ENCODE assay signal across 8 cellular contexts in genomic region chr15:59373215-59373614, GRCh38. TPM values are rescaled to one million over a fixed set of nuclear protein-coding genes. Genes with fewer than 3 reads are reported as not detected.
A peak's percentile ranks its signal among the peaks of the same experiment; 100 is the strongest.
DNase-seq lines count a peak whose midpoint lies in the region; ATAC-seq and TF ChIP-seq lines count a peak whose summit lies in the region.

No MANE protein-coding gene starts in this region.

- H3K4me3 ChIP-seq in GM12865 (ENCODE audit: low read depth, low read length) = peak overlapping the region; percentile 62
- peak overlapping the region; percentile 86 for H3K4me3 ChIP-seq in WERI-Rb-1 (ENCODE audit: low read depth, low read length)
- H3K4me3 ChIP-seq in skeletal muscle cell (ENCODE audit: low read depth, low read length) = peak overlapping the region; percentile 96

- peaks cover 2% of the 10 kb centered on the region; the same call in 1 of the 2 replicates for H3K36me3 ChIP-seq in WERI-Rb-1

- TF ChIP-seq POLR2A in erythroblast (IDR thresholded peaks at IDR 0.05; ENCODE audit: low read length) = no peak

- no peaks in the 10 kb centered on the region for H3K9me3 Mint-ChIP-seq in glutamatergic neuron (ENCODE audit: unreplicated experiment)

- TF ChIP-seq CTCF in GM12865 (IDR thresholded peaks at IDR 0.05; ENCODE audit: insufficient read depth, low read depth, low read length, missing control alignments) (no peak), WERI-Rb-1 (IDR thresholded peaks at IDR 0.05; ENCODE audit: low read depth, low read length) (no peak), glutamatergic neuron (IDR thresholded peaks at IDR 0.05; ENCODE audit: partially characterized antibody, unreplicated experiment) (no peak)

- H3K27me3 Mint-ChIP-seq in glutamatergic neuron (ENCODE audit: unreplicated experiment) = peaks cover 11% of the 10 kb centered on the region

- H3K27ac Mint-ChIP-seq in glutamatergic neuron (ENCODE audit: unreplicated experiment) = no peak overlapping the region

- H3K27me3 ChIP-seq in WERI-Rb-1 (ENCODE audit: insufficient read depth, low read depth, severe bottlenecking) = peaks cover 8% of the 10 kb centered on the region

- H3K4me1 Mint-ChIP-seq in glutamatergic neuron (ENCODE audit: low read depth, unreplicated experiment) = peaks cover 4% of the 10 kb centered on the region

- no peaks in the 10 kb centered on the region for H3K36me3 Mint-ChIP-seq in glutamatergic neuron (ENCODE audit: unreplicated experiment)

- H3K4me3 Mint-ChIP-seq in glutamatergic neuron (ENCODE audit: unreplicated experiment) = peak overlapping the region; percentile 97

- no peak for ATAC-seq in HG03045 (IDR thresholded peaks at IDR 0.05; ENCODE audit: unreplicated experiment)
- ATAC-seq in HG02571 (IDR thresholded peaks at IDR 0.05; ENCODE audit: unreplicated experiment) = no peak

- no peaks in the 10 kb centered on the region for H3K9me3 ChIP-seq in WERI-Rb-1 (ENCODE audit: severe bottlenecking)

- no peak overlapping the region for H3K27ac ChIP-seq in WERI-Rb-1

- DNase-seq in GM12865 (ENCODE audit: low read depth) (no peak), WERI-Rb-1 (no peak), glutamatergic neuron (no peak), skeletal muscle cell (ENCODE audit: low read depth) (no peak), erythroblast (lab: John Stamatoyannopoulos, UW) (no peak), NCI-H2171 treated with DMSO at 0.1 percent for 48 hours (lab: John Stamatoyannopoulos, UW) (no peak)

RNA-seq across cellular contexts. Expression of gene MYO1E, which starts 0.5 kb away (rescaled TPM):
- 7.9 TPM for total RNA-seq in glutamatergic neuron (ENCODE audit: unreplicated experiment)
